In genomic region chr17:45973943-45974859, GRCh38 we compare ENCODE assay signal across 35 cellular contexts. TPM values are rescaled to one million over a fixed set of nuclear protein-coding genes. Genes with fewer than 3 reads are reported as not detected.
DNase-seq lines count a peak whose midpoint lies in the region; ATAC-seq, FAIRE-seq and TF ChIP-seq lines count a peak whose summit lies in the region.
"Had no signal": no experiment of that assay in that cellular context is flagged by ENCODE, and none has a peak within 500 bp of the region (broad histone marks: within the 10 kb centered on the region; RNA-seq: fewer than 3 reads in every experiment).

No MANE protein-coding gene starts in this region.

- intact Hi-C loops in left lung (cut with DNase I), result no loop called here

- H3K4me1 ChIP-seq in astrocyte (ENCODE audit: insufficient read depth, low read length), result no peaks in the 10 kb centered on the region
- no peaks in the 10 kb centered on the region for H3K4me1 ChIP-seq in left lung
- no peaks in the 10 kb centered on the region for H3K4me1 ChIP-seq in tibial nerve
- H3K4me1 ChIP-seq: ascending aorta, HAP-1, lower lobe of right lung, testis, uterus had no signal

- TF ChIP-seq EP300 in tibial nerve (IDR thresholded peaks at IDR 0.05), result no peak

- peaks cover 26% of the 10 kb centered on the region for H3K27me3 Mint-ChIP-seq in astrocyte (ENCODE audit: low read depth, unreplicated experiment)
- H3K27me3 Mint-ChIP-seq in stimulated activated memory B cell treated with anti-CD40 and anti-IgM and Interleukin-4, amounts not matched to agents 10 μg/mL and 1 μg/mL and 100 μg/mL, for 72 hours, result peaks cover 11% of the 10 kb centered on the region

- H3K27ac Mint-ChIP-seq in astrocyte (ENCODE audit: unreplicated experiment), result peak overlapping the region; percentile 18
- H3K27ac Mint-ChIP-seq in stimulated activated memory B cell treated with anti-CD40 and anti-IgM and Interleukin-4, amounts not matched to agents 10 μg/mL and 1 μg/mL and 100 μg/mL, for 72 hours, result peak overlapping the region; percentile 82
- H3K27ac Mint-ChIP-seq: CD4-positive, alpha-beta T cell; naive thymus-derived CD8-positive, alpha-beta T cell had no signal

- no peak overlapping the region for H3K4me3 ChIP-seq in astrocyte (ENCODE audit: insufficient read depth, low read depth, low read length)
- H3K4me3 ChIP-seq in left lung, result no peak overlapping the region
- no peak overlapping the region for H3K4me3 ChIP-seq in tibial nerve
- H3K4me3 ChIP-seq: ascending aorta, cardiac muscle cell, coronary artery, GM12878, HAP-1, lower lobe of right lung, testis, uterus had no signal

- TF ChIP-seq POLR2A in tibial nerve (IDR thresholded peaks at IDR 0.05), result no peak

- H3K4me3 Mint-ChIP-seq in astrocyte (ENCODE audit: unreplicated experiment), result no peak overlapping the region
- H3K4me3 Mint-ChIP-seq in stimulated activated memory B cell treated with anti-CD40 and anti-IgM and Interleukin-4, amounts not matched to agents 10 μg/mL and 1 μg/mL and 100 μg/mL, for 72 hours, result no peak overlapping the region
- H3K4me3 Mint-ChIP-seq: CD4-positive, alpha-beta T cell; naive thymus-derived CD8-positive, alpha-beta T cell had no signal

- WGBS in tibial nerve, 2 donors, result 83 to 88% methylated on average over 17 of the region's 18 CpGs

- H3K27me3 ChIP-seq in astrocyte (ENCODE audit: insufficient read depth, low read length) (peaks cover 8% of the 10 kb centered on the region), left lung (no peaks in the 10 kb centered on the region), tibial nerve (no peaks in the 10 kb centered on the region)
- H3K27me3 ChIP-seq: ascending aorta, cardiac muscle cell, testis, uterus had no signal

- no peak overlapping the region for H2AFZ ChIP-seq in astrocyte (ENCODE audit: low read depth, low read length)

- H3K9me3 ChIP-seq in astrocyte (ENCODE audit: insufficient read depth, low read depth, low read length), result no peaks in the 10 kb centered on the region
- H3K9me3 ChIP-seq in left lung, result no peaks in the 10 kb centered on the region
- peaks cover 0 to 7% (median 0%) of the 10 kb centered on the region in 4 donors for H3K9me3 ChIP-seq in tibial nerve
- H3K9me3 ChIP-seq: ascending aorta, HAP-1, lower lobe of right lung, testis, uterus had no signal

- H3K4me2 ChIP-seq in astrocyte (ENCODE audit: low read length), result no peak overlapping the region

- FAIRE-seq in astrocyte (lab: Jason Lieb, UNC), result no peak
- FAIRE-seq: D721Med, GM12878, HepG2, islet of Langerhans had no signal

- H3K27ac ChIP-seq in astrocyte (ENCODE audit: low read depth, low read length), result no peak overlapping the region
- H3K27ac ChIP-seq in left lung, result no peak overlapping the region
- no peak overlapping the region for H3K27ac ChIP-seq in tibial nerve
- H3K27ac ChIP-seq: ascending aorta, cardiac muscle cell, coronary artery, epithelial cell of prostate, lower lobe of right lung, testis, uterus had no signal

- H3K79me2 ChIP-seq in astrocyte (ENCODE audit: insufficient read depth, low read length), result no peaks in the 10 kb centered on the region

- no peaks in the 10 kb centered on the region for H4K20me1 ChIP-seq in astrocyte (ENCODE audit: insufficient read depth, low read length)

- TF ChIP-seq CTCF in astrocyte (IDR thresholded peaks at IDR 0.05; ENCODE audit: insufficient read depth, low read depth, low read length) (no peak), left lung (IDR thresholded peaks at IDR 0.05) (no peak), tibial nerve (IDR thresholded peaks at IDR 0.05) (no peak), GM20000 (IDR thresholded peaks at IDR 0.05; ENCODE audit: extremely low read depth, missing control alignments) (no peak)

- peaks cover 17% of the 10 kb centered on the region for H3K4me1 Mint-ChIP-seq in astrocyte (ENCODE audit: low read depth, unreplicated experiment)
- peaks cover 25% of the 10 kb centered on the region for H3K4me1 Mint-ChIP-seq in stimulated activated memory B cell treated with anti-CD40 and anti-IgM and Interleukin-4, amounts not matched to agents 10 μg/mL and 1 μg/mL and 100 μg/mL, for 72 hours

- peak; percentile 18 for ATAC-seq in left lung
- ATAC-seq in stimulated activated memory B cell treated with anti-CD40 and anti-IgM and Interleukin-4, amounts not matched to agents 10 μg/mL and 1 μg/mL and 100 μg/mL, for 72 hours, result no peak
- ATAC-seq: HepG2, lower lobe of right lung, PC-3 had no signal

- H3K36me3 ChIP-seq in astrocyte (ENCODE audit: insufficient read depth, low read length) (no peaks in the 10 kb centered on the region), left lung (no peaks in the 10 kb centered on the region), tibial nerve (peaks cover 0 to 8% (median 0%) of the 10 kb centered on the region in 3 donors)
- H3K36me3 ChIP-seq: ascending aorta, cardiac muscle cell, HAP-1, lower lobe of right lung, uterus had no signal

- H3K9ac ChIP-seq in astrocyte (ENCODE audit: low read length), result no peak overlapping the region

- H3K9me3 Mint-ChIP-seq in astrocyte (ENCODE audit: unreplicated experiment), result peaks cover 12% of the 10 kb centered on the region
- H3K9me3 Mint-ChIP-seq in stimulated activated memory B cell treated with anti-CD40 and anti-IgM and Interleukin-4, amounts not matched to agents 10 μg/mL and 1 μg/mL and 100 μg/mL, for 72 hours, result peaks cover 8% of the 10 kb centered on the region

- DNase-seq in DMS79 treated with DMSO at 0.1 percent for 48 hours (lab: John Stamatoyannopoulos, UW) (peak; percentile 13), DMS79 (lab: John Stamatoyannopoulos, UW) (no peak), astrocyte (ENCODE audit: low read depth) (no peak), left lung (no peak), tibial nerve (ENCODE audit: low spot score in 2 of 2) (no peak), GM20000 (ENCODE audit: low spot score) (no peak)
- no peak for DNase-seq in activated CD8-positive, alpha-beta memory T cell treated with anti-CD3 and anti-CD28 coated beads, Interleukin-2, amount 50 U/mL, for 4 hours
- DNase-seq: activated CD4-positive, alpha-beta T cell treated with anti-CD3 and anti-CD28 coated beads, Interleukin-2, amount 50 U/mL, for 1 hour; activated CD4-positive, CD25-positive, alpha-beta regulatory T cell; activated T-cell treated with anti-CD3 and anti-CD28 coated beads, Interleukin-2, amount 50 U/mL, for 48 hours; CD4-positive, alpha-beta T cell; effector memory CD4-positive, alpha-beta T cell; lower lobe of right lung; naive thymus-derived CD8-positive, alpha-beta T cell; NCI-H1436; NCI-H524; NK-92 treated with Interleukin-12 subunit alpha and Interleukin-12 subunit beta, amount 100 ng/mL, for 24 hours; nucleus accumbens; PC-3; stimulated activated naive CD4-positive, alpha-beta T cell treated with Interleukin-2 at 50 U/mL for 16 hours; testis; uterus had no signal

- peaks cover 4% of the 10 kb centered on the region for H3K36me3 Mint-ChIP-seq in astrocyte (ENCODE audit: low read depth, unreplicated experiment)
- no peaks in the 10 kb centered on the region for H3K36me3 Mint-ChIP-seq in stimulated activated memory B cell treated with anti-CD40 and anti-IgM and Interleukin-4, amounts not matched to agents 10 μg/mL and 1 μg/mL and 100 μg/mL, for 72 hours

RNA-seq across cellular contexts. Expression of gene STH, which starts 24.8 kb away (rescaled TPM):
- total RNA-seq in astrocyte, result not detected in 2 replicates
- not detected for total RNA-seq in left lung
- not detected for total RNA-seq in tibial nerve
- total RNA-seq: A172; ascending aorta; cardiac muscle cell; CD4-positive, alpha-beta T cell; GM12878; HepG2; LHCN-M2; lower lobe of right lung; naive thymus-derived CD8-positive, alpha-beta T cell; PC-3; T-helper 1 cell treated with Interleukin-12 subunit alpha and Interleukin-12 subunit beta and Interleukin-4 antibody, amounts not matched to agents 30 ng/mL and 1 ng/mL, for 36 hours; uterus had no signal
